ENCODE assay signal across 13 cellular contexts in the genomic region with DNA sequence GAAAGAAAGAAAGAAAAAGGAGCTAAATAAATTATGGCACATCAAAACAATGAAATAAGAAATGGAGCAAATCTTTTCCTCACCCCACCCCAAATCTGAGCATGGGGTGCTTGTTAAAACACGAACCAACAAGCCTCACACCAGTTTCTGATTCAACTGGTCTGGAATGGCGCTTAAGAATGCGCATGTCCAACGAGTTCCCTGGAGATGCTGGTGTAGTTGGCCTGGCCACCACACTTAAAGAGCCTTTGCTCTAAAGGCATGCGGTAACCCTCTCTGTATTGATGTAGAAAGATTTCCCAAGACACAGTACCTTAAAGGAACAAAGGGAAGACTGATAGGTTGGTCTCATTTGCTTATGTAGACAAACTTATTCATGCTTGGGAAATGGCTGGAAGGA. TPM values are rescaled to one million over a fixed set of nuclear protein-coding genes. Genes with fewer than 3 reads are reported as not detected.
DNase-seq lines count a peak whose midpoint lies in the region; ATAC-seq and TF ChIP-seq lines count a peak whose summit lies in the region.
"Had no signal": no experiment of that assay in that cellular context is flagged by ENCODE, and none has a peak within 500 bp of the region (broad histone marks: within the 10 kb centered on the region; RNA-seq: fewer than 3 reads in every experiment).

No MANE protein-coding gene starts in this region.

- no peaks in the 10 kb centered on the region for H3K79me2 ChIP-seq in neural progenitor cell (ENCODE audit: low read depth)

- no peaks in the 10 kb centered on the region for H3K9me3 Mint-ChIP-seq in neural progenitor cell
- no peaks in the 10 kb centered on the region for H3K9me3 Mint-ChIP-seq in activated T-helper 2 cell treated with anti-CD3 and anti-CD28 coated beads, Interferon-gamma antibody, Interleukin-2, Interleukin-4, amounts not matched to agents 10 μg/mL and 5 μg/mL and 100 μg/mL, durations not matched to agents 14 hours and 24 hours and 36 hours
- H3K9me3 Mint-ChIP-seq: activated T-cell treated with anti-CD3 and anti-CD28 coated beads, Interleukin-2, amount 50 U/mL, for 24 hours had no signal

- H3K27me3 ChIP-seq in NT2/D1 (ENCODE audit: insufficient read depth, insufficient read length) (no peaks in the 10 kb centered on the region), foreskin keratinocyte (peaks cover 58% of the 10 kb centered on the region), neural progenitor cell (peaks cover 14% of the 10 kb centered on the region)

- peak overlapping the region; percentile 97 for H2AFZ ChIP-seq in neural progenitor cell (replicated peaks)

- H3K9me3 ChIP-seq in ES-I3 (ENCODE audit: control insufficient read depth, insufficient read depth, low read length), result no peaks in the 10 kb centered on the region
- H3K9me3 ChIP-seq in NT2/D1 (ENCODE audit: insufficient read depth, low read length), result no peaks in the 10 kb centered on the region
- H3K9me3 ChIP-seq in neural progenitor cell (ENCODE audit: low read depth), result no peaks in the 10 kb centered on the region

- H3K27me3 Mint-ChIP-seq in neural progenitor cell (ENCODE audit: insufficient read depth, low read depth), result peaks cover 7% of the 10 kb centered on the region
- peaks cover 66% of the 10 kb centered on the region for H3K27me3 Mint-ChIP-seq in activated T-helper 2 cell treated with anti-CD3 and anti-CD28 coated beads, Interferon-gamma antibody, Interleukin-2, Interleukin-4, amounts not matched to agents 10 μg/mL and 5 μg/mL and 100 μg/mL, durations not matched to agents 14 hours and 24 hours and 36 hours (ENCODE audit: low read depth)

- H3K36me3 ChIP-seq in ES-I3 (ENCODE audit: insufficient read depth, low read length) (no peaks in the 10 kb centered on the region), NT2/D1 (ENCODE audit: insufficient read depth, insufficient read length, low read length) (no peaks in the 10 kb centered on the region), neural progenitor cell (no peaks in the 10 kb centered on the region)

- ATAC-seq in foreskin keratinocyte, result peak; percentile 34

- H3K9ac ChIP-seq in ES-I3 (ENCODE audit: low read depth, low read length) (peak overlapping the region; percentile 78), NT2/D1 (ENCODE audit: insufficient read length, low read depth) (peak overlapping the region; percentile 95), neural progenitor cell (no peak overlapping the region)

- peaks cover 15% of the 10 kb centered on the region for H3K4me1 Mint-ChIP-seq in neural progenitor cell
- H3K4me1 Mint-ChIP-seq in activated T-helper 2 cell treated with anti-CD3 and anti-CD28 coated beads, Interferon-gamma antibody, Interleukin-2, Interleukin-4, amounts not matched to agents 10 μg/mL and 5 μg/mL and 100 μg/mL, durations not matched to agents 14 hours and 24 hours and 36 hours (ENCODE audit: low read depth), result peaks cover 7% of the 10 kb centered on the region

- H3F3A ChIP-seq in neural progenitor cell (ENCODE audit: low read depth), result peaks cover 15% of the 10 kb centered on the region

- no peak for TF ChIP-seq CTCF in foreskin keratinocyte (conservative IDR thresholded peaks at IDR 0.05)
- no peak for TF ChIP-seq CTCF in neural progenitor cell (IDR thresholded peaks at IDR 0.05)

- H3K4me3 ChIP-seq in NT2/D1 (ENCODE audit: insufficient read length, low read depth) (peak overlapping the region; percentile 88), neural progenitor cell (peak overlapping the region; percentile 61)

- H3K4me1 ChIP-seq in ES-I3 (ENCODE audit: insufficient read depth, low read length) (peaks cover 5% of the 10 kb centered on the region; the same call in 1 of the 2 replicates), NT2/D1 (ENCODE audit: insufficient read depth, insufficient read length) (no peaks in the 10 kb centered on the region), foreskin keratinocyte (no peaks in the 10 kb centered on the region), neural progenitor cell (peaks cover 13% of the 10 kb centered on the region)

- H3K27ac Mint-ChIP-seq in neural progenitor cell, result no peak overlapping the region
- no peak overlapping the region for H3K27ac Mint-ChIP-seq in activated T-helper 2 cell treated with anti-CD3 and anti-CD28 coated beads, Interferon-gamma antibody, Interleukin-2, Interleukin-4, amounts not matched to agents 10 μg/mL and 5 μg/mL and 100 μg/mL, durations not matched to agents 14 hours and 24 hours and 36 hours
- H3K27ac Mint-ChIP-seq: activated T-cell treated with anti-CD3 and anti-CD28 coated beads, Interleukin-2, amount 50 U/mL, for 24 hours; CD14-positive monocyte had no signal

- intact Hi-C loops in activated T-helper 2 cell treated with anti-CD3 and anti-CD28 coated beads, Interferon-gamma antibody, Interleukin-2, Interleukin-4, amounts not matched to agents 10 μg/mL and 5 μg/mL and 100 μg/mL, durations not matched to agents 14 hours and 24 hours and 36 hours (cut with micrococcal nuclease), result no loop called here

- no peaks in the 10 kb centered on the region for H3K36me3 Mint-ChIP-seq in neural progenitor cell
- H3K36me3 Mint-ChIP-seq in activated T-helper 2 cell treated with anti-CD3 and anti-CD28 coated beads, Interferon-gamma antibody, Interleukin-2, Interleukin-4, amounts not matched to agents 10 μg/mL and 5 μg/mL and 100 μg/mL, durations not matched to agents 14 hours and 24 hours and 36 hours (ENCODE audit: low read depth), result no peaks in the 10 kb centered on the region

- H4K20me1 ChIP-seq in neural progenitor cell (ENCODE audit: low read depth), result no peaks in the 10 kb centered on the region

- H3K27ac ChIP-seq in foreskin keratinocyte (no peak overlapping the region), neural progenitor cell (no peak overlapping the region)

- DNase-seq in NT2/D1 (ENCODE audit: low read depth, low spot score), result peak; percentile 88
- peak; percentile 68 to 73 for DNase-seq in foreskin keratinocyte
- DNase-seq in neural progenitor cell (ENCODE audit: low spot score), result no peak
- DNase-seq in activated T-helper 2 cell treated with anti-CD3 and anti-CD28 coated beads, Interferon-gamma antibody, Interleukin-2, Interleukin-4, amounts not matched to agents 10 μg/mL and 5 μg/mL and 100 μg/mL, durations not matched to agents 14 hours and 24 hours and 36 hours (ENCODE audit: low spot score), result no peak
- no peak for DNase-seq in NCI-H187 treated with DMSO at 0.1 percent for 48 hours (lab: John Stamatoyannopoulos, UW)
- DNase-seq in nucleus accumbens (lab: John Stamatoyannopoulos, UW), result no peak
- DNase-seq: activated CD4-positive, alpha-beta T cell treated with anti-CD3 and anti-CD28 coated beads for 4 hours; activated T-cell treated with anti-CD3 and anti-CD28 coated beads, Interleukin-2, amount 50 U/mL, for 24 hours; dermis blood vessel endothelial cell; RPMI8226 had no signal

- peak overlapping the region; percentile 80 for H3K4me2 ChIP-seq in neural progenitor cell

- peak overlapping the region; percentile 84 for H3K4me3 Mint-ChIP-seq in neural progenitor cell
- H3K4me3 Mint-ChIP-seq in activated T-helper 2 cell treated with anti-CD3 and anti-CD28 coated beads, Interferon-gamma antibody, Interleukin-2, Interleukin-4, amounts not matched to agents 10 μg/mL and 5 μg/mL and 100 μg/mL, durations not matched to agents 14 hours and 24 hours and 36 hours (ENCODE audit: low read depth), result no peak overlapping the region

RNA-seq across cellular contexts. Expression of a gene that starts 49.1 kb away (rescaled TPM):
- 3.1 and 15.4 TPM in 2 replicates for total RNA-seq in foreskin keratinocyte
- polyA plus RNA-seq in foreskin keratinocyte, result 2.1 and 12.3 TPM in 2 replicates
- total RNA-seq in neural progenitor cell (ENCODE audit: low replicate concordance), result 1.6 and 3.0 TPM in 2 replicates
- 0.30 and 0.32 TPM in 2 replicates for total RNA-seq in activated T-helper 2 cell treated with anti-CD3 and anti-CD28 coated beads, Interferon-gamma antibody, Interleukin-2, Interleukin-4, amounts not matched to agents 10 μg/mL and 5 μg/mL and 100 μg/mL, durations not matched to agents 14 hours and 24 hours and 36 hours
- total RNA-seq: mucosa of gallbladder had no signal

Comparison
In these comparisons a context has a peak if more than half of its experiments do, and no peak if none do; other contexts are left out.
1. DNase-seq: peak in NT2/D1 (single experiment) and foreskin keratinocyte (2 of 2); none in neural progenitor cell (single experiment), activated T-helper 2 cell treated with anti-CD3 and anti-CD28 coated beads, Interferon-gamma antibody, Interleukin-2, Interleukin-4, amounts not matched to agents 10 μg/mL and 5 μg/mL and 100 μg/mL, durations not matched to agents 14 hours and 24 hours and 36 hours (single experiment), NCI-H187 treated with DMSO at 0.1 percent for 48 hours (single experiment) and nucleus accumbens (0 of 56).